Comparison of ENCODE assay signal across 26 cellular contexts in genomic region chr2:6538607-6539006, GRCh38.
"Had no signal": no experiment of that assay in that cellular context is flagged by ENCODE, and none has a peak within 500 bp of the region (broad histone marks: within the 10 kb centered on the region; RNA-seq: fewer than 3 reads in every experiment).

No MANE protein-coding gene starts in this region.

- DNase-seq: activated CD4-positive, alpha-beta memory T cell treated with anti-CD3 and anti-CD28 coated beads, Interleukin-2, amount 10 ng/mL, durations not matched to agents 7 days and 5 days; activated CD4-positive, alpha-beta T cell treated with anti-CD3 and anti-CD28 coated beads, Interleukin-2, amount 10 ng/mL, durations not matched to agents 24 days and 14 days; activated CD4-positive, CD25-positive, alpha-beta regulatory T cell treated with anti-CD3 and anti-CD28 coated beads, Interleukin-2, amount 50 U/mL, for 72 hours; activated CD8-positive, alpha-beta memory T cell treated with anti-CD3 and anti-CD28 coated beads, Interleukin-2, amount 50 U/mL, for 48 hours; activated gamma-delta T cell treated with Interleukin-2 at 50 U/mL for 16 hours; activated naive CD4-positive, alpha-beta T cell treated with anti-CD3 and anti-CD28 coated beads, Interleukin-2, amount 50 U/mL, for 16 hours; activated T-cell treated with anti-CD3 and anti-CD28 coated beads, Interleukin-2, amount 50 U/mL, for 24 hours; amniotic stem cell; colonic mucosa; dorsolateral prefrontal cortex; effector memory CD4-positive, alpha-beta T cell; erythroblast; head of caudate nucleus; hippocampal formation; immature natural killer cell; natural killer cell; right cardiac atrium; spleen; stimulated activated CD4-positive, alpha-beta T cell treated with anti-CD3 and anti-CD28 coated beads, Interleukin-2, amount 100 ng/mL, for 48 hours; stimulated activated naive CD4-positive, alpha-beta T cell treated with Interleukin-2 at 50 U/mL for 16 hours; T-helper 17 cell; T1000; WERI-Rb-1 had no signal

- H3K36me3 Mint-ChIP-seq: immature natural killer cell, natural killer cell had no signal

- H3K27ac ChIP-seq: colonic mucosa, dorsolateral prefrontal cortex, spleen, tibial nerve, WERI-Rb-1 had no signal

- H3K36me3 ChIP-seq: colonic mucosa, spleen, tibial nerve, WERI-Rb-1 had no signal

- H3K9me3 Mint-ChIP-seq: activated CD4-positive, alpha-beta memory T cell treated with anti-CD3 and anti-CD28 coated beads, Interleukin-2, amount 10 ng/mL, durations not matched to agents 7 days and 5 days; activated CD4-positive, alpha-beta T cell treated with anti-CD3 and anti-CD28 coated beads, Interleukin-2, amount 10 ng/mL, durations not matched to agents 24 days and 14 days; activated T-cell treated with anti-CD3 and anti-CD28 coated beads, Interleukin-2, amount 50 U/mL, for 24 hours; mesothelial cell of epicardium had no signal

- ATAC-seq: natural killer cell, right cardiac atrium, T-helper 17 cell had no signal

- H3K4me3 ChIP-seq: colonic mucosa, dorsolateral prefrontal cortex, spleen, tibial nerve had no signal

- H3K4me1 Mint-ChIP-seq: activated CD4-positive, alpha-beta memory T cell treated with anti-CD3 and anti-CD28 coated beads, Interleukin-2, amount 10 ng/mL, durations not matched to agents 7 days and 5 days; activated CD4-positive, alpha-beta T cell treated with anti-CD3 and anti-CD28 coated beads, Interleukin-2, amount 10 ng/mL, durations not matched to agents 24 days and 14 days; central memory CD8-positive, alpha-beta T cell; immature natural killer cell; natural killer cell; T-helper 17 cell had no signal

- H3K4me1 ChIP-seq: colonic mucosa, spleen, tibial nerve had no signal

- H3K27me3 ChIP-seq: colonic mucosa, tibial nerve had no signal

- H3K4me3 Mint-ChIP-seq: activated CD4-positive, alpha-beta memory T cell treated with anti-CD3 and anti-CD28 coated beads, Interleukin-2, amount 10 ng/mL, durations not matched to agents 7 days and 5 days; activated CD4-positive, alpha-beta T cell treated with anti-CD3 and anti-CD28 coated beads, Interleukin-2, amount 10 ng/mL, durations not matched to agents 24 days and 14 days; activated T-cell treated with anti-CD3 and anti-CD28 coated beads, Interleukin-2, amount 50 U/mL, for 24 hours; central memory CD8-positive, alpha-beta T cell; immature natural killer cell; mesothelial cell of epicardium; natural killer cell; T-helper 17 cell had no signal

- H3K9me3 ChIP-seq: colonic mucosa had no signal

- H3K27ac Mint-ChIP-seq: activated CD4-positive, alpha-beta memory T cell treated with anti-CD3 and anti-CD28 coated beads, Interleukin-2, amount 10 ng/mL, durations not matched to agents 7 days and 5 days; activated CD4-positive, alpha-beta T cell treated with anti-CD3 and anti-CD28 coated beads, Interleukin-2, amount 10 ng/mL, durations not matched to agents 24 days and 14 days; activated T-cell treated with anti-CD3 and anti-CD28 coated beads, Interleukin-2, amount 50 U/mL, for 24 hours; immature natural killer cell; mesothelial cell of epicardium; natural killer cell; T-helper 17 cell had no signal
